8 cellular contexts compared by ENCODE assay signal in the genomic region with DNA sequence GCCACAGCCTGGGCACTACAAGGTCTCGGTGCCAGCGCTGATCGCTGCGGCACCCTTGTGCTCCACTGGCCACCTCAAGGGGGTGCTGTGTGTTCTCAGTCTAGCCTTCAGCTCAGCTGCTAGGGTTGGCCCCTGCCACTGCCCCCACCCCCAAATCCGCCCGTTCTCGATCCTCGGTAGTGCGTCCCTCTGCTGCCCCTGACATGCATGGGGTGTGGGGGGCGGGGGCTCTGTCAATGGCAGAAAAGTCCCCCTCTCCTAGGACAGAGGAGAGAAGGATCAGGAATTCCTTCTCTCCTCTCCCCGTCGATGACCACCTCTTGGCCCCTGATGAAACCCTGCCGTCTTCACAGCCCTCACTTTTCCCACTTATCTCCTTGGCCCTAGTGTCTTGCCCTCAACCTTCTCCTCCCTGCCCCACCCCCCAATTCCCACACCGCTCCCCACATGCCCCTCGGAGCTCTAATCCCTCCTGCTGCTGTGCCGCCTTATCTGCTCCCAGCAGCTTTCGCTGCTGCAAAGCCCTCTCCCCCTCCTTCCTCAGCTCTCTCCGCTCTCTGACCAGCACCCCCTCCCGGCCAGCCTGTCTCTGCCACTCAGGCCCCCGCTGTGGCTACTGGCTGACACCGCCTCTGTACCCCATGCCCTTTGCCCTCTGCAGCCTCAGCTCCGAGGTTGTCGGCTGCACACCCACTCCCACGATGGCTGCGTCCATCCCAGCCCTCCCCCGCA. TPM values are rescaled to one million over a fixed set of nuclear protein-coding genes. Genes with fewer than 3 reads are reported as not detected.
DNase-seq lines count a peak whose midpoint lies in the region; ATAC-seq and TF ChIP-seq lines count a peak whose summit lies in the region.

No MANE protein-coding gene starts in this region.

- H3K4me3 Mint-ChIP-seq in activated CD8-positive, alpha-beta T cell treated with anti-CD3 and anti-CD28 coated beads, Interleukin-2, amount 10 ng/mL, durations not matched to agents 7 days and 5 days: no peak overlapping the region
- peak overlapping the region; percentile 79 for H3K4me3 Mint-ChIP-seq in endothelial cell (ENCODE audit: unreplicated experiment)

- H3K27me3 Mint-ChIP-seq in activated CD8-positive, alpha-beta T cell treated with anti-CD3 and anti-CD28 coated beads, Interleukin-2, amount 10 ng/mL, durations not matched to agents 7 days and 5 days (ENCODE audit: low read depth): peaks cover 48% of the 10 kb centered on the region
- peaks cover 11% of the 10 kb centered on the region for H3K27me3 Mint-ChIP-seq in endothelial cell (ENCODE audit: unreplicated experiment)

- peak; percentile 42 for TF ChIP-seq CTCF in endothelial cell (IDR thresholded peaks at IDR 0.05; ENCODE audit: unreplicated experiment)

- H3K9me3 Mint-ChIP-seq in activated CD8-positive, alpha-beta T cell treated with anti-CD3 and anti-CD28 coated beads, Interleukin-2, amount 10 ng/mL, durations not matched to agents 7 days and 5 days (ENCODE audit: insufficient read depth): no peaks in the 10 kb centered on the region
- H3K9me3 Mint-ChIP-seq in endothelial cell (ENCODE audit: unreplicated experiment): no peaks in the 10 kb centered on the region

- POLR2A ChIA-PET in activated CD8-positive, alpha-beta T cell treated with anti-CD3 and anti-CD28 coated beads, Interleukin-2, amount 10 ng/mL, durations not matched to agents 7 days and 5 days (lab: Charles Lee): interaction anchor here (0.6 kb wide), 1 partner anchor 618 kb away, joined by 3 read pairs; no protein-coding TSS in a partner anchor

- H3K4me1 Mint-ChIP-seq in activated CD8-positive, alpha-beta T cell treated with anti-CD3 and anti-CD28 coated beads, Interleukin-2, amount 10 ng/mL, durations not matched to agents 7 days and 5 days (ENCODE audit: low read depth): peaks cover 15% of the 10 kb centered on the region
- peaks cover 36% of the 10 kb centered on the region for H3K4me1 Mint-ChIP-seq in endothelial cell (ENCODE audit: unreplicated experiment)

- CTCF ChIA-PET in activated CD8-positive, alpha-beta T cell treated with anti-CD3 and anti-CD28 coated beads, Interleukin-2, amount 10 ng/mL, durations not matched to agents 7 days and 5 days (lab: Charles Lee): interaction anchor here (0.5 to 3.4 kb wide), 16 partner anchors 9 to 1123 kb away, joined by 3 to 34 read pairs (median 4); a partner anchor contains a TSS

- DNase-seq in NCI-H1436 (lab: John Stamatoyannopoulos, UW) (peak; percentile 49), NCI-H1436 treated with DMSO at 0.1 percent for 48 hours (lab: John Stamatoyannopoulos, UW) (no peak), NCI-H524 treated with DMSO at 0.1 percent for 48 hours (lab: John Stamatoyannopoulos, UW) (peak; percentile 59), endothelial cell (ENCODE audit: low spot score) (peak; percentile 80), midbrain (lab: John Stamatoyannopoulos, UW) (peak; percentile 49), superior temporal gyrus (ENCODE audit: extremely low spot score) (peak; percentile 77)
- peak; percentile 59 for DNase-seq in activated CD8-positive, alpha-beta T cell treated with anti-CD3 and anti-CD28 coated beads, Interleukin-2, amount 10 ng/mL, durations not matched to agents 7 days and 5 days

- peaks cover 2% of the 10 kb centered on the region for H3K36me3 Mint-ChIP-seq in activated CD8-positive, alpha-beta T cell treated with anti-CD3 and anti-CD28 coated beads, Interleukin-2, amount 10 ng/mL, durations not matched to agents 7 days and 5 days (ENCODE audit: low read depth)
- H3K36me3 Mint-ChIP-seq in endothelial cell (ENCODE audit: low read depth, unreplicated experiment): peaks cover 13% of the 10 kb centered on the region

- peak; percentile 66 for ATAC-seq in HG02885 (IDR thresholded peaks at IDR 0.05; ENCODE audit: poor library complexity, unreplicated experiment)
- peak; percentile 75 for ATAC-seq in activated CD8-positive, alpha-beta T cell treated with anti-CD3 and anti-CD28 coated beads, Interleukin-2, amount 10 ng/mL, durations not matched to agents 7 days and 5 days

- no peak overlapping the region for H3K27ac Mint-ChIP-seq in activated CD8-positive, alpha-beta T cell treated with anti-CD3 and anti-CD28 coated beads, Interleukin-2, amount 10 ng/mL, durations not matched to agents 7 days and 5 days
- peak overlapping the region; percentile 57 for H3K27ac Mint-ChIP-seq in endothelial cell (ENCODE audit: unreplicated experiment)

RNA-seq across cellular contexts. Expression of a gene that starts 4.3 kb away (rescaled TPM):
- total RNA-seq in activated CD8-positive, alpha-beta T cell treated with anti-CD3 and anti-CD28 coated beads, Interleukin-2, amount 10 ng/mL, durations not matched to agents 7 days and 5 days: not detected
- 1.6 TPM for total RNA-seq in endothelial cell (ENCODE audit: unreplicated experiment)

RNA-seq across cellular contexts. Expression of a gene that starts 11.3 kb away (rescaled TPM):
- total RNA-seq in activated CD8-positive, alpha-beta T cell treated with anti-CD3 and anti-CD28 coated beads, Interleukin-2, amount 10 ng/mL, durations not matched to agents 7 days and 5 days: 10 to 100 TPM; 37.8 to 41.2 TPM
- total RNA-seq in endothelial cell (ENCODE audit: unreplicated experiment): 30.2 TPM

RNA-seq across cellular contexts. Expression of a gene that starts 33.7 kb away (rescaled TPM):
- 1 to 10 TPM; 7.1 to 7.3 TPM for total RNA-seq in activated CD8-positive, alpha-beta T cell treated with anti-CD3 and anti-CD28 coated beads, Interleukin-2, amount 10 ng/mL, durations not matched to agents 7 days and 5 days
- 4.1 TPM for total RNA-seq in endothelial cell (ENCODE audit: unreplicated experiment)

RNA-seq across cellular contexts. Expression of a gene that starts 33.9 kb away (rescaled TPM):
- under 1 TPM; 0.47 to 0.60 TPM for total RNA-seq in activated CD8-positive, alpha-beta T cell treated with anti-CD3 and anti-CD28 coated beads, Interleukin-2, amount 10 ng/mL, durations not matched to agents 7 days and 5 days
- total RNA-seq in endothelial cell (ENCODE audit: unreplicated experiment): not detected
